Comparison of ENCODE assay signal across 10 cellular contexts in the genomic region with DNA sequence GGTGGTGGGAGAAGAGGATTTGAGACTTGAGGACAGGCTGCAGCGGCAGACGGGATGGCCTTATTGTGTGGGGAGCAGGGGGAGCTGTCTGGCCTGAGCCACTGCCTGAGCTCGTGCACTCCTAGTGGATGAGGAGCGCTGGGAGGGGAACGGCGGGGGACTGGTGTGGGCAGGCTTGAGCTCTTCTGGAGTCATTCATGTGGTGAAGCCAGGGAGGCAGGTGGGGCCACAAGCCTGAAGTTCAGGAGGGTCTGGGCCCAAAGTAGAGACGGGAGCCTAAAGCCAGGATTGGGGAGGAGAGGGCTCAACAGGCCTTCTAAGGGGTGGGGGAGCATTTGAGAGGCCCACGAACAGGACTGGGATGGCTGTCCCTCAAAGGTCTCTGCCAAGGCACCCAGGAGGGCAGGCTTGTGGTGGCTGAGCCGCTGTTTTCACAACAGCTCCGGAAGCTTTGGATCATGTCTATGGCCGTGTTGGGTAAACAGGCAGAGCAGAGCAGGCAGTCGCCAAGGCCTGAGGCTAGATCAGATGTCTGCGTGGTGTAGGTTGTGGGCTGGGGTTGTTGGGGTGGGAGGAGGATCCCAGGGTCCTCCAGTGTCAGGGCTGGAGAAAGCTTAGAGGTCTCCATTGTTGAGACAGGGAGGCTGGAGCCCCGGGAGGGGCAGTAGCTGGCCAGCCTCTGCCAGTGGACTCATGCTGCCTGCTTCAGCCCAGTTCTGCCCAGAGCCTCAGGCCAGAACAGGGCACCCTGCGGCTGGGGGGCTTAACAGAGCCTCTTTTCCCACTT. TPM values are rescaled to one million over a fixed set of nuclear protein-coding genes. Genes with fewer than 3 reads are reported as not detected.
A peak's percentile ranks its signal among the peaks of the same experiment; 100 is the strongest.
DNase-seq lines count a peak whose midpoint lies in the region; ATAC-seq, FAIRE-seq and TF ChIP-seq lines count a peak whose summit lies in the region.
"Had no signal": no experiment of that assay in that cellular context is flagged by ENCODE, and none has a peak within 500 bp of the region (broad histone marks: within the 10 kb centered on the region; RNA-seq: fewer than 3 reads in every experiment).

No MANE protein-coding gene starts in this region.

- ATAC-seq in SK-N-SH treated with all-trans-retinoic acid at 6 μM for 48 hours: no peak
- no peak for ATAC-seq in GM18520 (IDR thresholded peaks at IDR 0.05; ENCODE audit: unreplicated experiment)
- ATAC-seq: body of pancreas had no signal

- TF ChIP-seq RAD21 in SK-N-SH (IDR thresholded peaks at IDR 0.05; ENCODE audit: low read length): no peak

- 93% methylated on average over 12 of the region's 15 CpGs for WGBS in SK-N-SH (ENCODE audit: low lambda C conversion rate)

- H3K9me3 ChIP-seq in SK-N-SH: no peaks in the 10 kb centered on the region
- H3K9me3 ChIP-seq: body of pancreas had no signal

- H3K27ac ChIP-seq in SK-N-SH (ENCODE audit: low read depth in 2 of 2, low read length in 1 of 2) (peak overlapping the region in 1 of 2 experiments; percentile 82; a peak in 2 of 4 replicates), substantia nigra (ENCODE audit: low read depth, low read length, poor library complexity, severe bottlenecking) (peak overlapping the region; percentile 64)

- H3K9ac ChIP-seq in SK-N-SH: no peak overlapping the region

- CTCF ChIA-PET in SK-N-SH (lab: Yijun Ruan, JAX): interaction anchor here (0.7 to 4.6 kb wide), 7 partner anchors 9 to 55 kb away, joined by 3 to 23 read pairs (median 4); partner anchors contain the start of gene PRKCD

- no peak for TF ChIP-seq CTCF in SK-N-SH (IDR thresholded peaks at IDR 0.05)

- no peak overlapping the region for H3K4me3 ChIP-seq in SK-N-SH (ENCODE audit: low read depth in 2 of 2, low read length in 1 of 2)
- H3K4me3 ChIP-seq: body of pancreas had no signal

- no peaks in the 10 kb centered on the region for H3K27me3 ChIP-seq in SK-N-SH (ENCODE audit: insufficient read depth)
- H3K27me3 ChIP-seq: body of pancreas had no signal

- H3F3A ChIP-seq in SK-N-SH (replicated peaks; ENCODE audit: insufficient read depth): no peaks in the 10 kb centered on the region

- H4K20me1 ChIP-seq in SK-N-SH (ENCODE audit: insufficient read depth): 0 out of 2 replicates have a peak, but pooled peaks cover 5% of the 10 kb centered on the region

- POLR2A ChIA-PET in SK-N-SH (lab: Yijun Ruan, JAX): interaction anchor here (1.0 kb wide), 1 partner anchor 9 kb away, joined by 3 read pairs; no protein-coding TSS in a partner anchor

- no peak for FAIRE-seq in RCC 7860 (lab: Jason Lieb, UNC)

- no peak overlapping the region for H2AFZ ChIP-seq in SK-N-SH (ENCODE audit: low read depth)

- peaks cover 0 to 61% of the 10 kb centered on the region in 2 experiments; a peak in 1 of 4 replicates for H3K4me1 ChIP-seq in SK-N-SH (ENCODE audit: control insufficient read depth in 1 of 2, insufficient read depth in 2 of 2, low read depth in 1 of 2, low read length in 1 of 2)

- H3K4me2 ChIP-seq in SK-N-SH: no peak overlapping the region

- DNase-seq in SK-N-SH (peak; percentile 79), SIG-M5 (lab: John Stamatoyannopoulos, UW) (peak; percentile 65), iPS-NIHi11 (ENCODE audit: low spot score) (peak; percentile 77), substantia nigra (lab: John Stamatoyannopoulos, UW) (peak in 11 of 49 donors; percentile 12 to 40 (median 26)), RCC 7860 (ENCODE audit: low spot score) (no peak), occipital lobe (lab: John Stamatoyannopoulos, UW) (no peak)
- DNase-seq: ACHN had no signal

- no peaks in the 10 kb centered on the region for H3K79me2 ChIP-seq in SK-N-SH (ENCODE audit: insufficient read depth)

- no peaks in the 10 kb centered on the region for H3K36me3 ChIP-seq in SK-N-SH (replicated peaks in 1 of 2; ENCODE audit: control insufficient read depth in 1 of 2, insufficient read depth in 2 of 2, low read length in 1 of 2)

- H3K9me2 ChIP-seq in SK-N-SH: no peaks in the 10 kb centered on the region

- no peak for TF ChIP-seq EP300 in SK-N-SH (IDR thresholded peaks at IDR 0.05; ENCODE audit: borderline replicate concordance in 1 of 2, low read depth in 1 of 2, low read length in 1 of 2)

TF ChIP-seq in SK-N-SH, 30 proteins besides CTCF, POLR2A, EP300 and RAD21 (continues in another document):
- no peak for TF ChIP-seq RXRA (IDR thresholded peaks at IDR 0.05; ENCODE audit: borderline replicate concordance, low read depth)
- TF ChIP-seq, protein P1, sequence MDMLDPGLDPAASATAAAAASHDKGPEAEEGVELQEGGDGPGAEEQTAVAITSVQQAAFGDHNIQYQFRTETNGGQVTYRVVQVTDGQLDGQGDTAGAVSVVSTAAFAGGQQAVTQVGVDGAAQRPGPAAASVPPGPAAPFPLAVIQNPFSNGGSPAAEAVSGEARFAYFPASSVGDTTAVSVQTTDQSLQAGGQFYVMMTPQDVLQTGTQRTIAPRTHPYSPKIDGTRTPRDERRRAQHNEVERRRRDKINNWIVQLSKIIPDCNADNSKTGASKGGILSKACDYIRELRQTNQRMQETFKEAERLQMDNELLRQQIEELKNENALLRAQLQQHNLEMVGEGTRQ (IDR thresholded peaks at IDR 0.05; ENCODE audit: borderline replicate concordance, low read depth, low read length): no peak
- no peak for TF ChIP-seq SIN3A (IDR thresholded peaks at IDR 0.05; ENCODE audit: borderline replicate concordance, low read depth, low read length)
- TF ChIP-seq GABPA (IDR thresholded peaks at IDR 0.05; ENCODE audit: low read depth): no peak
- no peak for TF ChIP-seq POLR2AphosphoS5 (IDR thresholded peaks at IDR 0.05; ENCODE audit: low read depth, low read length)

TF ChIP-seq in SK-N-SH treated with all-trans-retinoic acid at 6 μM for 48 hours, 23 proteins besides CTCF, POLR2A, EP300 and RAD21:
- no peak for TF ChIP-seq TOX (CRISPR knock-in tag; IDR thresholded peaks at IDR 0.05; ENCODE audit: borderline replicate concordance)
- TF ChIP-seq TCF4 (CRISPR knock-in tag; IDR thresholded peaks at IDR 0.05; ENCODE audit: borderline replicate concordance): no peak
- no peak for TF ChIP-seq RARB (CRISPR knock-in tag; IDR thresholded peaks at IDR 0.05)
- TF ChIP-seq ARNTL (CRISPR knock-in tag; IDR thresholded peaks at IDR 0.05; ENCODE audit: borderline replicate concordance, low read depth): no peak
- no peak for TF ChIP-seq GLIS3 (CRISPR knock-in tag; IDR thresholded peaks at IDR 0.05)
- TF ChIP-seq ZC3H10 (CRISPR knock-in tag; IDR thresholded peaks at IDR 0.05): no peak

RNA-seq across cellular contexts. Expression of gene PRKCD, which starts 8.2 kb away (rescaled TPM):
- 24.5 and 29.0 TPM in 2 replicates for polyA plus RNA-seq in SK-N-SH (2012; rRNA removed)
- 14.3 and 19.6 TPM in 2 replicates for polyA plus RNA-seq in SK-N-SH (2012; cell fraction: cytosol; rRNA removed)
- 28.9 and 32.1 TPM in 2 replicates for polyA plus RNA-seq in SK-N-SH (2012; cell fraction: nucleus; rRNA removed)
- total RNA-seq in occipital lobe: 0.94 TPM

RNA-seq across cellular contexts. Expression of gene RFT1, which starts 39.0 kb away (rescaled TPM):
- 13.8 and 22.9 TPM in 2 replicates for polyA plus RNA-seq in SK-N-SH (2012; rRNA removed)
- polyA plus RNA-seq in SK-N-SH (2012; cell fraction: cytosol; rRNA removed): 13.3 and 17.1 TPM in 2 replicates
- polyA plus RNA-seq in SK-N-SH (2012; cell fraction: nucleus; rRNA removed): 11.7 and 14.6 TPM in 2 replicates
- total RNA-seq in occipital lobe: 8.6 TPM

Comparison
In these comparisons a context has a peak if more than half of its experiments do, and no peak if none do; other contexts are left out.
1. DNase-seq: peak in SK-N-SH (single experiment), SIG-M5 (single experiment) and iPS-NIHi11 (single experiment); none in RCC 7860 (single experiment) and occipital lobe (single experiment).